Comparison of ENCODE assay signal across 3 cellular contexts in the genomic region with DNA sequence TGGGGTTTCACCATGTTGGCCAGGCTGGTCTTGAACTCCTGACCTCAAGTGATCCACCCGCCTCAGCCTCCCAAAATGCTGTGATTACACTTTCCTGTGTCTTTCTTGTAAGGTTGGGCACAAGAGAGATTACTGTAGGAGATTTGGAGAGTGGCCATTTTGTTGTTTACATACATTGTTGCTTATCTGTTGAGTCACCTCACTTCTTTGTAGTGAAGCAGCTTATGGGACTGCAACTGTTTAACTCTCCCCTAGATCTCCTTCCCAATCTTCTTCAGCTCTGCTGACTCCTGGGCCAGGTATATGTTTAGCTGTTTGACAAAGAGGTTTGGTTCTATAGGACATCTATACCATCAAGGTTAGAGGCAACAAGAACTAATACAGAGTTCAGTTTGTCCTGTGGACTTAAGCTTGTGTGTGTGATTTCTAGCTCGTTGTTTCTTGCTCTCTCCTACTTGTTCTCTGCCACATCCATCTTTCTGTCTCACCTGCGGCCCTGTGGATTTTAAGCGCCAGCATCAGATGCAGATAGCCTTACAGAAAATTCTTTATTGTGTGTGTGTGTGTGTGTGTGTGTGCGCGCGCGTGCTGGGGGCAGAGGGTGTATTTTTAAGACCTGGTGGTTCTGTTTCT.
TF ChIP-seq lines count a peak whose summit lies in the region.

No MANE protein-coding gene starts in this region.

TF ChIP-seq in SK-N-SH treated with all-trans-retinoic acid at 6 μM for 48 hours, 23 proteins besides CTCF, POLR2A, EP300 and RAD21 (continued from another document and continues in another):
- TF ChIP-seq, protein P1, sequence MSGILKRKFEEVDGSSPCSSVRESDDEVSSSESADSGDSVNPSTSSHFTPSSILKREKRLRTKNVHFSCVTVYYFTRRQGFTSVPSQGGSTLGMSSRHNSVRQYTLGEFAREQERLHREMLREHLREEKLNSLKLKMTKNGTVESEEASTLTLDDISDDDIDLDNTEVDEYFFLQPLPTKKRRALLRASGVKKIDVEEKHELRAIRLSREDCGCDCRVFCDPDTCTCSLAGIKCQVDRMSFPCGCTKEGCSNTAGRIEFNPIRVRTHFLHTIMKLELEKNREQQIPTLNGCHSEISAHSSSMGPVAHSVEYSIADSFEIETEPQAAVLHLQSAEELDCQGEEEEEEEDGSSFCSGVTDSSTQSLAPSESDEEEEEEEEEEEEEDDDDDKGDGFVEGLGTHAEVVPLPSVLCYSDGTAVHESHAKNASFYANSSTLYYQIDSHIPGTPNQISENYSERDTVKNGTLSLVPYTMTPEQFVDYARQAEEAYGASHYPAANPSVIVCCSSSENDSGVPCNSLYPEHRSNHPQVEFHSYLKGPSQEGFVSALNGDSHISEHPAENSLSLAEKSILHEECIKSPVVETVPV (CRISPR knock-in tag; IDR thresholded peaks at IDR 0.05) = no peak
- TF ChIP-seq ISL1 (CRISPR knock-in tag; IDR thresholded peaks at IDR 0.05) = no peak
- no peak for TF ChIP-seq OSR1 (CRISPR knock-in tag; IDR thresholded peaks at IDR 0.05)
- no peak for TF ChIP-seq ZFP3 (CRISPR knock-in tag; IDR thresholded peaks at IDR 0.05)
- TF ChIP-seq, protein P2, sequence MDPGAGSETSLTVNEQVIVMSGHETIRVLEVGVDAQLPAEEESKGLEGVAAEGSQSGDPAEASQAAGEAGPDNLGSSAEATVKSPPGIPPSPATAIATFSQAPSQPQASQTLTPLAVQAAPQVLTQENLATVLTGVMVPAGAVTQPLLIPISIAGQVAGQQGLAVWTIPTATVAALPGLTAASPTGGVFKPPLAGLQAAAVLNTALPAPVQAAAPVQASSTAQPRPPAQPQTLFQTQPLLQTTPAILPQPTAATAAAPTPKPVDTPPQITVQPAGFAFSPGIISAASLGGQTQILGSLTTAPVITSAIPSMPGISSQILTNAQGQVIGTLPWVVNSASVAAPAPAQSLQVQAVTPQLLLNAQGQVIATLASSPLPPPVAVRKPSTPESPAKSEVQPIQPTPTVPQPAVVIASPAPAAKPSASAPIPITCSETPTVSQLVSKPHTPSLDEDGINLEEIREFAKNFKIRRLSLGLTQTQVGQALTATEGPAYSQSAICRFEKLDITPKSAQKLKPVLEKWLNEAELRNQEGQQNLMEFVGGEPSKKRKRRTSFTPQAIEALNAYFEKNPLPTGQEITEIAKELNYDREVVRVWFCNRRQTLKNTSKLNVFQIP (CRISPR knock-in tag; IDR thresholded peaks at IDR 0.05; ENCODE audit: borderline replicate concordance, low read depth) = no peak
- no peak for TF ChIP-seq TCF4 (CRISPR knock-in tag; IDR thresholded peaks at IDR 0.05; ENCODE audit: borderline replicate concordance)
- TF ChIP-seq ZC3H10 (CRISPR knock-in tag; IDR thresholded peaks at IDR 0.05) = no peak
- TF ChIP-seq CSDC2 (CRISPR knock-in tag; IDR thresholded peaks at IDR 0.05) = no peak
- TF ChIP-seq, protein P3, sequence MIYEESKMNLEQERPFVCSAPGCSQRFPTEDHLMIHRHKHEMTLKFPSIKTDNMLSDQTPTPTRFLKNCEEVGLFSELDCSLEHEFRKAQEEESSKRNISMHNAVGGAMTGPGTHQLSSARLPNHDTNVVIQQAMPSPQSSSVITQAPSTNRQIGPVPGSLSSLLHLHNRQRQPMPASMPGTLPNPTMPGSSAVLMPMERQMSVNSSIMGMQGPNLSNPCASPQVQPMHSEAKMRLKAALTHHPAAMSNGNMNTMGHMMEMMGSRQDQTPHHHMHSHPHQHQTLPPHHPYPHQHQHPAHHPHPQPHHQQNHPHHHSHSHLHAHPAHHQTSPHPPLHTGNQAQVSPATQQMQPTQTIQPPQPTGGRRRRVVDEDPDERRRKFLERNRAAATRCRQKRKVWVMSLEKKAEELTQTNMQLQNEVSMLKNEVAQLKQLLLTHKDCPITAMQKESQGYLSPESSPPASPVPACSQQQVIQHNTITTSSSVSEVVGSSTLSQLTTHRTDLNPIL (CRISPR knock-in tag; IDR thresholded peaks at IDR 0.05; ENCODE audit: low read depth) = no peak
- TF ChIP-seq, protein P4, sequence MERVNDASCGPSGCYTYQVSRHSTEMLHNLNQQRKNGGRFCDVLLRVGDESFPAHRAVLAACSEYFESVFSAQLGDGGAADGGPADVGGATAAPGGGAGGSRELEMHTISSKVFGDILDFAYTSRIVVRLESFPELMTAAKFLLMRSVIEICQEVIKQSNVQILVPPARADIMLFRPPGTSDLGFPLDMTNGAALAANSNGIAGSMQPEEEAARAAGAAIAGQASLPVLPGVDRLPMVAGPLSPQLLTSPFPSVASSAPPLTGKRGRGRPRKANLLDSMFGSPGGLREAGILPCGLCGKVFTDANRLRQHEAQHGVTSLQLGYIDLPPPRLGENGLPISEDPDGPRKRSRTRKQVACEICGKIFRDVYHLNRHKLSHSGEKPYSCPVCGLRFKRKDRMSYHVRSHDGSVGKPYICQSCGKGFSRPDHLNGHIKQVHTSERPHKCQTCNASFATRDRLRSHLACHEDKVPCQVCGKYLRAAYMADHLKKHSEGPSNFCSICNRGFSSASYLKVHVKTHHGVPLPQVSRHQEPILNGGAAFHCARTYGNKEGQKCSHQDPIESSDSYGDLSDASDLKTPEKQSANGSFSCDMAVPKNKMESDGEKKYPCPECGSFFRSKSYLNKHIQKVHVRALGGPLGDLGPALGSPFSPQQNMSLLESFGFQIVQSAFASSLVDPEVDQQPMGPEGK (CRISPR knock-in tag; IDR thresholded peaks at IDR 0.05; ENCODE audit: borderline replicate concordance) = no peak

TF ChIP-seq in SK-N-SH, 30 proteins besides CTCF, POLR2A, EP300 and RAD21 (continued from another document):
- no peak for TF ChIP-seq SIN3A (IDR thresholded peaks at IDR 0.05; ENCODE audit: borderline replicate concordance, low read depth, low read length)
- TF ChIP-seq TCF12 (IDR thresholded peaks at IDR 0.05) = no peak
- TF ChIP-seq FOXJ3 (CRISPR knock-in tag; IDR thresholded peaks at IDR 0.05) = no peak

TF ChIP-seq in H1, 55 proteins besides CTCF, POLR2A, EP300 and RAD21 (continued from another document):
- TF ChIP-seq, protein P5, sequence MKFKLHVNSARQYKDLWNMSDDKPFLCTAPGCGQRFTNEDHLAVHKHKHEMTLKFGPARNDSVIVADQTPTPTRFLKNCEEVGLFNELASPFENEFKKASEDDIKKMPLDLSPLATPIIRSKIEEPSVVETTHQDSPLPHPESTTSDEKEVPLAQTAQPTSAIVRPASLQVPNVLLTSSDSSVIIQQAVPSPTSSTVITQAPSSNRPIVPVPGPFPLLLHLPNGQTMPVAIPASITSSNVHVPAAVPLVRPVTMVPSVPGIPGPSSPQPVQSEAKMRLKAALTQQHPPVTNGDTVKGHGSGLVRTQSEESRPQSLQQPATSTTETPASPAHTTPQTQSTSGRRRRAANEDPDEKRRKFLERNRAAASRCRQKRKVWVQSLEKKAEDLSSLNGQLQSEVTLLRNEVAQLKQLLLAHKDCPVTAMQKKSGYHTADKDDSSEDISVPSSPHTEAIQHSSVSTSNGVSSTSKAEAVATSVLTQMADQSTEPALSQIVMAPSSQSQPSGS (IDR thresholded peaks at IDR 0.05; ENCODE audit: low read length) = no peak
- TF ChIP-seq EZH2 (IDR thresholded peaks at IDR 0.05; ENCODE audit: low read depth, low read length, severe bottlenecking) = no peak
- no peak for TF ChIP-seq JUN (IDR thresholded peaks at IDR 0.05; ENCODE audit: low read depth, low read length)
